Comparison of ENCODE assay signal across 1 cellular context in the genomic region with DNA sequence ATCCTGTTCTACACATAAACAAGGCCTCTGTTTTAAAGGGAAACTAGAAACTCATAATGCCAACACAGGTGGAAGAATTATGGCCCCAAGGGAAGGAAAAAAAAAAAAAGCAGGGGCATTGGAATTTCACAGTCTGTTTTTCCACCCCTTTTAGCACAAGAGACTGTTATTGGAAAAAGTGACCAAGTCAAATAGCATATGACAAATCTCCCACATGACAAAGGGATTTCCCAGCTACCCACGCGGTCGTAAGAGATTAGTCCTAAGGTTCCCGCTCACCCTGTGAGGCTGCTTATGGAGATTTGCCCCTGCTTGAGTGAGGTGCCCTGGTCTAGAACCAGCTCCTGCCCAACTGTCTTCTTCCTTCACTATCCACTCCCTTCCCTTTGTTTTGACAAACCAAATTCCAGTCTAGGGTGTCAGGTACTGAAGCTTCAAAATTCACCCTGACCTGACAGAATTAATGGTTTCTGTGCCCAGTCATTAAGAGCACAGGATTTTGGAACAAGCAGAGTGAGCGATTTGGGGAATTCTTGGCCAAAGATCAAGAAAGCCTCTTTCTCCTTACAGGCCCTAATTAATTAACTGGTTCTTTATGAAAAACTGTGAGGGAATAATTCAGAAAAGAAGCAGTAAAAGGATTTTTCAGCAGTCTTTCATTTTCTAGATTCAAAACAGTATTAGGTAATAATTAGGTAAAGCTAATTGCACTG.
TF ChIP-seq lines count a peak whose summit lies in the region.

No MANE protein-coding gene starts in this region.

TF ChIP-seq in endothelial cell of umbilical vein, 7 proteins besides CTCF, POLR2A, EP300 and RAD21 (continued from another document):
- no peak for TF ChIP-seq MYC (IDR thresholded peaks at IDR 0.05; ENCODE audit: low read depth, low read length)
- TF ChIP-seq GATA2 (IDR thresholded peaks at IDR 0.05; ENCODE audit: insufficient read depth, insufficient read length, low read depth, low read length) = no peak
